Comparison of ENCODE assay signal across 2 cellular contexts in the genomic region with DNA sequence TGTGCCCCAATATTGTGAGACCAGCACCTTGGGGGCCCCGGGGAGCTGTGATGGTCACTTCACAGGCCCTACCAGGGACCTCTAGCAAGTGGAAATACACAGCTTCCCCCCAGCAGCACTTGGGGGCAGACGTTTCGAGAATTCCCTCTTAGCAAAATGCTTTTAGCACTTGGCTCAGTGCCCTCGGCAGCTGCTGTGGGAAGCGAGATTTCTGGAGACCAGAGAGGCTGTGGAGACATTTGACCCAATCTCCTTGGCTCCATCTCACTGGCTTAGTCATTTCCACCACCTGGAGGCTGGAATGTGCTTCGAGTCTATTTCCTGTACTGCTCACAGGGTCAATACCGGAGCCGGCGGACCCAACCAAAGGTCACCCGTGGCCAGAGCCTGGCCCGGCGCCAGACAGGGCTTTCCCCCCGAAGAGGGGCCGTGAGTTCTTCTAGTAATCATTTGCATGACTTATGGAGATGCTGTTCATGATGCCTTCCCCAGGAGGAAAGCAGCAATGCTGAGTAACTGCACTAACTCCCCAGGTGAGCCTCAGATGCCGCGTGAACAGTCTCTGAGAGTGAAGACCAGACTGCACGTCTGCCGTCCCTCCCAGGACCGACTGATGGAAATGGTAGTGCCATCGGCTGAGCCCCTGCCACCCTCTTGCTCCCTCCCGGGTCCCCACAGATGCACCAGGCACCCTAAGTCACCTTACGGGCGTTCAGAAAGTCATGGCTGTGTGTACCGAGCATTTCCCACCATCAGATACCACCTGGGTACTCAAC.
TF ChIP-seq lines count a peak whose summit lies in the region.

No MANE protein-coding gene starts in this region.

TF ChIP-seq in A549, 52 proteins besides CTCF, POLR2A, EP300 and RAD21 (continued from another document):
- TF ChIP-seq, protein P1, sequence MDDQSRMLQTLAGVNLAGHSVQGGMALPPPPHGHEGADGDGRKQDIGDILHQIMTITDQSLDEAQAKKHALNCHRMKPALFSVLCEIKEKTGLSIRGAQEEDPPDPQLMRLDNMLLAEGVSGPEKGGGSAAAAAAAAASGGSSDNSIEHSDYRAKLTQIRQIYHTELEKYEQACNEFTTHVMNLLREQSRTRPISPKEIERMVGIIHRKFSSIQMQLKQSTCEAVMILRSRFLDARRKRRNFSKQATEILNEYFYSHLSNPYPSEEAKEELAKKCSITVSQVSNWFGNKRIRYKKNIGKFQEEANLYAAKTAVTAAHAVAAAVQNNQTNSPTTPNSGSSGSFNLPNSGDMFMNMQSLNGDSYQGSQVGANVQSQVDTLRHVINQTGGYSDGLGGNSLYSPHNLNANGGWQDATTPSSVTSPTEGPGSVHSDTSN (IDR thresholded peaks at IDR 0.05) = no peak
- TF ChIP-seq ELK1 (IDR thresholded peaks at IDR 0.05; ENCODE audit: low read depth, low read length) (no peak), HDAC2 (IDR thresholded peaks at IDR 0.05) (no peak), GATA3 (IDR thresholded peaks at IDR 0.05; ENCODE audit: borderline replicate concordance) (no peak), KDM1A (IDR thresholded peaks at IDR 0.05; ENCODE audit: low read depth) (no peak)
- TF ChIP-seq, protein P2, sequence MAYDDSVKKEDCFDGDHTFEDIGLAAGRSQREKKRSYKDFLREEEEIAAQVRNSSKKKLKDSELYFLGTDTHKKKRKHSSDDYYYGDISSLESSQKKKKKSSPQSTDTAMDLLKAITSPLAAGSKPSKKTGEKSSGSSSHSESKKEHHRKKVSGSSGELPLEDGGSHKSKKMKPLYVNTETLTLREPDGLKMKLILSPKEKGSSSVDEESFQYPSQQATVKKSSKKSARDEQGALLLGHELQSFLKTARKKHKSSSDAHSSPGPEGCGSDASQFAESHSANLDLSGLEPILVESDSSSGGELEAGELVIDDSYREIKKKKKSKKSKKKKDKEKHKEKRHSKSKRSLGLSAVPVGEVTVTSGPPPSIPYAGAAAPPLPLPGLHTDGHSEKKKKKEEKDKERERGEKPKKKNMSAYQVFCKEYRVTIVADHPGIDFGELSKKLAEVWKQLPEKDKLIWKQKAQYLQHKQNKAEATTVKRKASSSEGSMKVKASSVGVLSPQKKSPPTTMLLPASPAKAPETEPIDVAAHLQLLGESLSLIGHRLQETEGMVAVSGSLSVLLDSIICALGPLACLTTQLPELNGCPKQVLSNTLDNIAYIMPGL (CRISPR knock-in tag; IDR thresholded peaks at IDR 0.05; ENCODE audit: borderline replicate concordance) = no peak

TF ChIP-seq in Ishikawa, 13 proteins besides CTCF, POLR2A, EP300 and RAD21 (continued from another document):
- TF ChIP-seq MAX (IDR thresholded peaks at IDR 0.05) (no peak; the same call in 1 of the 2 replicates), NFIC (IDR thresholded peaks at IDR 0.05) (peak; percentile 87), CEBPB (IDR thresholded peaks at IDR 0.05) (no peak), ZBTB7A (IDR thresholded peaks at IDR 0.05; ENCODE audit: low read depth) (no peak), TAF1 (IDR thresholded peaks at IDR 0.05; ENCODE audit: low read depth) (no peak)
- TF ChIP-seq, protein P3, sequence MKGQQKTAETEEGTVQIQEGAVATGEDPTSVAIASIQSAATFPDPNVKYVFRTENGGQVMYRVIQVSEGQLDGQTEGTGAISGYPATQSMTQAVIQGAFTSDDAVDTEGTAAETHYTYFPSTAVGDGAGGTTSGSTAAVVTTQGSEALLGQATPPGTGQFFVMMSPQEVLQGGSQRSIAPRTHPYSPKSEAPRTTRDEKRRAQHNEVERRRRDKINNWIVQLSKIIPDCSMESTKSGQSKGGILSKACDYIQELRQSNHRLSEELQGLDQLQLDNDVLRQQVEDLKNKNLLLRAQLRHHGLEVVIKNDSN (IDR thresholded peaks at IDR 0.05) = no peak
